Comparison of ENCODE assay signal across 35 cellular contexts in the genomic region with DNA sequence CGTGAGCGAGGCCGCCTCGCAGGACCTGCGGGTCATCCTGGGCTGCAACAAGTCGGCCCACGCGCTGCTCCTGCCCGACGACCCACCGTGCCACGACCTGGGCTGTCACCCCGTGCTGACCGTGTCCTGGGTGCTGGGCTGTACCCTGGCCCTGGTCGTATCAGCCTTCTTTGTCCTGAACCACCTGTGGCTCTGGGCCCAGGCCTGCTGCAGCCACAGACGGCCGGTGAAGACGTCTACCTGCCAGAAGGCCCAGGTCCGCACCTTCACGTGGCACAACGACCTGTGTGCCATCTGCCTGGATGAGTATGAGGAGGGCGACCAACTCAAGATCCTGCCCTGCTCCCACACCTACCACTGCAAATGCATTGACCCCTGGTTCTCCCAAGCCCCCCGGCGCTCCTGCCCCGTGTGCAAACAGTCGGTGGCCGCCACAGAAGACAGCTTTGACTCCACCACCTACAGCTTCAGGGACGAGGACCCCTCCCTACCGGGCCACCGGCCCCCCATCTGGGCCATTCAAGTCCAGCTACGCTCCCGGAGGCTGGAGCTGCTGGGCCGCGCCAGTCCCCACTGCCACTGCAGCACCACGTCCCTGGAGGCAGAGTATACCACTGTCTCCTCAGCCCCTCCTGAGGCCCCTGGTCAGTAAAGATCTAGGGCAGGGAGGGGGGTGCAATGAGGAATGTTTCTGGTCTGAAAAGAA. TPM values are rescaled to one million over a fixed set of nuclear protein-coding genes. Genes with fewer than 3 reads are reported as not detected.
"Had no signal": no experiment of that assay in that cellular context is flagged by ENCODE, and none has a peak within 500 bp of the region (broad histone marks: within the 10 kb centered on the region; RNA-seq: fewer than 3 reads in every experiment).

No MANE protein-coding gene starts in this region.

- H3K4me1 ChIP-seq: ascending aorta, breast epithelium, colonic mucosa, esophagus squamous epithelium, gastroesophageal sphincter had no signal

- ATAC-seq: activated naive CD4-positive, alpha-beta T cell treated with anti-CD3 and anti-CD28 coated beads, Interleukin-2, amount 50 U/mL, for 72 hours; activated T-cell treated with anti-CD3 and anti-CD28 coated beads, Interleukin-2, amount 50 U/mL, for 72 hours; gastroesophageal sphincter had no signal

- H3K27me3 ChIP-seq: ascending aorta, colonic mucosa had no signal

- H3K4me3 Mint-ChIP-seq: activated CD4-positive, alpha-beta memory T cell treated with anti-CD3 and anti-CD28 coated beads, Interleukin-2, amount 10 ng/mL, durations not matched to agents 7 days and 5 days; activated CD4-positive, alpha-beta T cell treated with anti-CD3 and anti-CD28 coated beads, Interleukin-2, amount 10 ng/mL, durations not matched to agents 7 days and 5 days; activated naive CD4-positive, alpha-beta T cell treated with anti-CD3 and anti-CD28 coated beads, Interleukin-2, amount 10 ng/mL, durations not matched to agents 7 days and 5 days; activated naive CD8-positive, alpha-beta T cell treated with anti-CD3 and anti-CD28 coated beads, Interleukin-2, amount 10 ng/mL, durations not matched to agents 7 days and 5 days; activated T-cell treated with anti-CD3 and anti-CD28 coated beads, Interleukin-2, amount 50 U/mL, for 24 hours; activated T-cell treated with anti-CD3 and anti-CD28 coated beads, Interleukin-2, amount 50 U/mL, for 72 hours; brain had no signal

- H3K4me1 Mint-ChIP-seq: activated CD4-positive, alpha-beta memory T cell treated with anti-CD3 and anti-CD28 coated beads, Interleukin-2, amount 10 ng/mL, durations not matched to agents 7 days and 5 days; activated CD4-positive, alpha-beta T cell treated with anti-CD3 and anti-CD28 coated beads, Interleukin-2, amount 10 ng/mL, durations not matched to agents 7 days and 5 days; activated naive CD4-positive, alpha-beta T cell treated with anti-CD3 and anti-CD28 coated beads, Interleukin-2, amount 10 ng/mL, durations not matched to agents 7 days and 5 days; activated naive CD8-positive, alpha-beta T cell treated with anti-CD3 and anti-CD28 coated beads, Interleukin-2, amount 10 ng/mL, durations not matched to agents 7 days and 5 days had no signal

- H3K4me3 ChIP-seq: ascending aorta, breast epithelium, cardiac muscle cell, colonic mucosa, esophagus squamous epithelium, gastroesophageal sphincter had no signal

- H3K27ac Mint-ChIP-seq: activated CD4-positive, alpha-beta memory T cell treated with anti-CD3 and anti-CD28 coated beads, Interleukin-2, amount 10 ng/mL, durations not matched to agents 7 days and 5 days; activated CD4-positive, alpha-beta T cell treated with anti-CD3 and anti-CD28 coated beads, Interleukin-2, amount 10 ng/mL, durations not matched to agents 7 days and 5 days; activated naive CD4-positive, alpha-beta T cell treated with anti-CD3 and anti-CD28 coated beads, Interleukin-2, amount 10 ng/mL, durations not matched to agents 7 days and 5 days; activated naive CD4-positive, alpha-beta T cell treated with anti-CD3 and anti-CD28 coated beads, Interleukin-2, amount 50 U/mL, for 72 hours; activated naive CD8-positive, alpha-beta T cell treated with anti-CD3 and anti-CD28 coated beads, Interleukin-2, amount 10 ng/mL, durations not matched to agents 7 days and 5 days; activated T-cell treated with anti-CD3 and anti-CD28 coated beads, Interleukin-2, amount 50 U/mL, for 24 hours; activated T-cell treated with anti-CD3 and anti-CD28 coated beads, Interleukin-2, amount 50 U/mL, for 72 hours; brain had no signal

- H3K36me3 ChIP-seq: ascending aorta, breast epithelium, cardiac muscle cell, colonic mucosa, esophagus squamous epithelium, gastroesophageal sphincter had no signal

- DNase-seq: activated CD4-positive, alpha-beta memory T cell treated with anti-CD3 and anti-CD28 coated beads, Interleukin-2, amount 10 ng/mL, durations not matched to agents 7 days and 5 days; activated CD4-positive, alpha-beta T cell treated with anti-CD3 and anti-CD28 coated beads for 4 hours; activated CD4-positive, alpha-beta T cell treated with anti-CD3 and anti-CD28 coated beads, Interleukin-2, amount 10 ng/mL, durations not matched to agents 7 days and 5 days; activated CD4-positive, alpha-beta T cell treated with anti-CD3 and anti-CD28 coated beads, Interleukin-2, amount 50 U/mL, for 4 hours; activated CD4-positive, CD25-positive, alpha-beta regulatory T cell; activated CD4-positive, CD25-positive, alpha-beta regulatory T cell treated with anti-CD3 and anti-CD28 coated beads, Interleukin-2, amount 50 U/mL, for 72 hours; activated CD8-positive, alpha-beta memory T cell treated with anti-CD3 and anti-CD28 coated beads, Interleukin-2, amount 50 U/mL, for 48 hours; activated gamma-delta T cell; activated naive CD4-positive, alpha-beta T cell; activated naive CD4-positive, alpha-beta T cell treated with anti-CD3 and anti-CD28 coated beads, Interleukin-2, amount 10 ng/mL, durations not matched to agents 7 days and 5 days; activated naive CD8-positive, alpha-beta T cell treated with anti-CD3 and anti-CD28 coated beads, Interleukin-2, amount 10 ng/mL, durations not matched to agents 7 days and 5 days; activated T-cell treated with anti-CD3 and anti-CD28 coated beads for 4 hours; activated T-cell treated with anti-CD3 and anti-CD28 coated beads, Interleukin-2, amount 50 U/mL, for 24 hours; activated T-cell treated with anti-CD3 and anti-CD28 coated beads, Interleukin-2, amount 50 U/mL, for 72 hours; central memory CD4-positive, alpha-beta T cell; cerebellar nuclear complex; colonic mucosa; effector CD8-positive, alpha-beta T cell; esophagus squamous epithelium; foreskin melanocyte; T-helper 2 cell had no signal

- H3K9me3 Mint-ChIP-seq: activated naive CD4-positive, alpha-beta T cell treated with anti-CD3 and anti-CD28 coated beads, Interleukin-2, amount 50 U/mL, for 72 hours; activated naive CD8-positive, alpha-beta T cell treated with anti-CD3 and anti-CD28 coated beads, Interleukin-2, amount 10 ng/mL, durations not matched to agents 7 days and 5 days; activated T-cell treated with anti-CD3 and anti-CD28 coated beads, Interleukin-2, amount 50 U/mL, for 24 hours; activated T-cell treated with anti-CD3 and anti-CD28 coated beads, Interleukin-2, amount 50 U/mL, for 72 hours had no signal

- H3K27ac ChIP-seq: ascending aorta, breast epithelium, cardiac muscle cell, colonic mucosa, epithelial cell of prostate, esophagus squamous epithelium, gastroesophageal sphincter had no signal

- H3K9me3 ChIP-seq: breast epithelium, colonic mucosa had no signal

- H3K36me3 Mint-ChIP-seq: activated naive CD4-positive, alpha-beta T cell treated with anti-CD3 and anti-CD28 coated beads, Interleukin-2, amount 10 ng/mL, durations not matched to agents 7 days and 5 days; activated naive CD4-positive, alpha-beta T cell treated with anti-CD3 and anti-CD28 coated beads, Interleukin-2, amount 50 U/mL, for 72 hours; activated naive CD8-positive, alpha-beta T cell treated with anti-CD3 and anti-CD28 coated beads, Interleukin-2, amount 10 ng/mL, durations not matched to agents 7 days and 5 days; brain had no signal

RNA-seq across cellular contexts. Expression of a gene that starts 1.1 kb away (rescaled TPM):
- total RNA-seq: activated CD4-positive, alpha-beta memory T cell treated with anti-CD3 and anti-CD28 coated beads, Interleukin-2, amount 10 ng/mL, durations not matched to agents 7 days and 5 days; activated CD4-positive, alpha-beta T cell treated with anti-CD3 and anti-CD28 coated beads, Interleukin-2, amount 10 ng/mL, durations not matched to agents 7 days and 5 days; activated naive CD4-positive, alpha-beta T cell treated with anti-CD3 and anti-CD28 coated beads, Interleukin-2, amount 50 U/mL, for 72 hours; activated naive CD8-positive, alpha-beta T cell treated with anti-CD3 and anti-CD28 coated beads, Interleukin-2, amount 10 ng/mL, durations not matched to agents 7 days and 5 days; activated T-cell treated with anti-CD3 and anti-CD28 coated beads, Interleukin-2, amount 50 U/mL, for 72 hours; ascending aorta; breast epithelium; cardiac muscle cell; colonic mucosa; dermis microvascular lymphatic vessel endothelial cell; endothelial cell of umbilical vein; esophagus squamous epithelium; fibroblast of lung; fibroblast of villous mesenchyme; gastroesophageal sphincter; glomerular endothelial cell; T-helper 1 cell treated with Interleukin-12 subunit alpha and Interleukin-12 subunit beta and Interleukin-4 antibody, amounts not matched to agents 30 ng/mL and 1 ng/mL, for 36 hours had no signal
- polyA plus RNA-seq: cardiac muscle cell, endothelial cell of umbilical vein, esophagus, fibroblast of lung had no signal
